19 cellular contexts compared by ENCODE assay signal in genomic region chr11:67178421-67178820, GRCh38. TPM values are rescaled to one million over a fixed set of nuclear protein-coding genes. Genes with fewer than 3 reads are reported as not detected.
A peak's percentile ranks its signal among the peaks of the same experiment; 100 is the strongest.
DNase-seq lines count a peak whose midpoint lies in the region; ATAC-seq lines count a peak whose summit lies in the region.
"Had no signal": no experiment of that assay in that cellular context is flagged by ENCODE, and none has a peak within 500 bp of the region (broad histone marks: within the 10 kb centered on the region; RNA-seq: fewer than 3 reads in every experiment).

No MANE protein-coding gene starts in this region.

- no peak overlapping the region for H2BK120ac ChIP-seq in mesenchymal stem cell (ENCODE audit: low read depth, low read length)

- H3K36me3 Mint-ChIP-seq in effector memory CD8-positive, alpha-beta T cell (ENCODE audit: insufficient read depth), result peaks cover 54% of the 10 kb centered on the region
- H3K36me3 Mint-ChIP-seq in activated naive CD8-positive, alpha-beta T cell treated with anti-CD3 and anti-CD28 coated beads for 36 hours, result peaks cover 9% of the 10 kb centered on the region

- WGBS in mesenchymal stem cell, result no CpG with 5 or more reads among the region's 1 CpG

- no peak overlapping the region for H4K91ac ChIP-seq in mesenchymal stem cell (ENCODE audit: low read length)

- H3K27ac ChIP-seq in SK-N-MC, result peak overlapping the region; percentile 16; the same call in 1 of the 2 replicates
- no peak overlapping the region for H3K27ac ChIP-seq in mesenchymal stem cell (ENCODE audit: low read length, poor library complexity, severe bottlenecking)

- no peak overlapping the region for H3K23ac ChIP-seq in mesenchymal stem cell (ENCODE audit: low read length in 2 of 2)

- no peaks in the 10 kb centered on the region for H3K9me3 Mint-ChIP-seq in effector memory CD8-positive, alpha-beta T cell
- H3K9me3 Mint-ChIP-seq in activated naive CD8-positive, alpha-beta T cell treated with anti-CD3 and anti-CD28 coated beads for 36 hours, result no peaks in the 10 kb centered on the region
- H3K9me3 Mint-ChIP-seq: CD4-positive, CD25-positive, alpha-beta regulatory T cell had no signal

- no peak overlapping the region for H3K9ac ChIP-seq in SK-N-MC (ENCODE audit: insufficient read length)
- H3K9ac ChIP-seq in mesenchymal stem cell (ENCODE audit: low read length), result no peak overlapping the region

- H3K4me1 Mint-ChIP-seq in effector memory CD8-positive, alpha-beta T cell (ENCODE audit: low read depth in 2 of 2), result peaks cover 23 to 27% of the 10 kb centered on the region in 2 donors
- H3K4me1 Mint-ChIP-seq in activated naive CD8-positive, alpha-beta T cell treated with anti-CD3 and anti-CD28 coated beads for 36 hours, result peaks cover 25% of the 10 kb centered on the region

- H3K36me3 ChIP-seq in SK-N-MC (ENCODE audit: insufficient read depth, low read length), result peaks cover 33% of the 10 kb centered on the region
- H3K36me3 ChIP-seq in mesenchymal stem cell (ENCODE audit: control insufficient read depth in 1 of 2, insufficient read depth in 2 of 2, low read depth in 1 of 2, low read length in 2 of 2), result peaks cover 4 to 37% of the 10 kb centered on the region in 2 experiments

- H3K4me3 Mint-ChIP-seq in effector memory CD8-positive, alpha-beta T cell, result no peak overlapping the region
- no peak overlapping the region for H3K4me3 Mint-ChIP-seq in activated naive CD8-positive, alpha-beta T cell treated with anti-CD3 and anti-CD28 coated beads for 36 hours
- H3K4me3 Mint-ChIP-seq: CD4-positive, CD25-positive, alpha-beta regulatory T cell had no signal

- H3K27me3 Mint-ChIP-seq in effector memory CD8-positive, alpha-beta T cell, result no peaks in the 10 kb centered on the region
- H3K27me3 Mint-ChIP-seq in activated naive CD8-positive, alpha-beta T cell treated with anti-CD3 and anti-CD28 coated beads for 36 hours, result no peaks in the 10 kb centered on the region
- H3K27me3 Mint-ChIP-seq: CD4-positive, CD25-positive, alpha-beta regulatory T cell had no signal

- H3K4me1 ChIP-seq in mesenchymal stem cell (ENCODE audit: control insufficient read depth, insufficient read depth, low read depth, low read length), result peaks cover 5% of the 10 kb centered on the region
- H3K4me1 ChIP-seq: Caco-2 had no signal

- no peak overlapping the region for H2BK5ac ChIP-seq in mesenchymal stem cell (ENCODE audit: low read depth, low read length, poor library complexity, severe bottlenecking)

- H2AFZ ChIP-seq in mesenchymal stem cell (ENCODE audit: low read depth, low read length), result no peak overlapping the region

- no peaks in the 10 kb centered on the region for H3K9me3 ChIP-seq in SK-N-MC (ENCODE audit: low read depth, low read length)
- no peaks in the 10 kb centered on the region for H3K9me3 ChIP-seq in mesenchymal stem cell (ENCODE audit: control insufficient read depth, low read length)
- H3K9me3 ChIP-seq: Caco-2 had no signal

- no peak overlapping the region for H2BK15ac ChIP-seq in mesenchymal stem cell (ENCODE audit: low read depth, poor library complexity, severe bottlenecking)

- no peak overlapping the region for H4K8ac ChIP-seq in mesenchymal stem cell (ENCODE audit: low read length)

- no peak overlapping the region for H3K4ac ChIP-seq in mesenchymal stem cell (ENCODE audit: low read depth in 1 of 2, low read length in 2 of 2)

- no peak overlapping the region for H3K14ac ChIP-seq in mesenchymal stem cell (ENCODE audit: low read length in 2 of 2)

- peak overlapping the region in 1 of 2 donors; percentile 62 for H3K27ac Mint-ChIP-seq in effector memory CD8-positive, alpha-beta T cell
- no peak overlapping the region for H3K27ac Mint-ChIP-seq in activated naive CD8-positive, alpha-beta T cell treated with anti-CD3 and anti-CD28 coated beads for 36 hours

- no peak for ATAC-seq in effector memory CD8-positive, alpha-beta T cell (replicated peaks)
- ATAC-seq: HepG2, Right ventricle myocardium inferior had no signal

- H3K18ac ChIP-seq in mesenchymal stem cell (ENCODE audit: low read depth in 1 of 2, low read length in 2 of 2), result no peak overlapping the region

- H3K4me2 ChIP-seq in mesenchymal stem cell (ENCODE audit: low read length, poor library complexity, severe bottlenecking), result no peak overlapping the region

- peaks cover 7% of the 10 kb centered on the region for H3K79me1 ChIP-seq in mesenchymal stem cell (replicated peaks; ENCODE audit: low read length, poor library complexity, severe bottlenecking)

- DNase-seq in EH (ENCODE audit: low read depth) (peak; percentile 54), H4 (ENCODE audit: low spot score) (peak; percentile 32), SK-N-MC (ENCODE audit: low read depth, low spot score) (no peak), mesenchymal stem cell (peak; percentile 61), NCI-H2107 treated with DMSO at 0.1 percent for 48 hours (lab: John Stamatoyannopoulos, UW; ENCODE audit: unreplicated experiment) (no peak), NCI-H524 treated with DMSO at 0.1 percent for 48 hours (lab: John Stamatoyannopoulos, UW) (no peak)
- no peak for DNase-seq in effector memory CD8-positive, alpha-beta T cell
- no peak for DNase-seq in activated naive CD8-positive, alpha-beta T cell treated with anti-CD3 and anti-CD28 coated beads for 36 hours
- DNase-seq: Caco-2; CD4-positive, CD25-positive, alpha-beta regulatory T cell; DMS 273 treated with DMSO at 0.1 percent for 48 hours; DMS79 treated with DMSO at 0.1 percent for 48 hours; KBM-7; NCI-H1092; NCI-H1436; NCI-H187 treated with DMSO at 0.1 percent for 48 hours; NCI-H345 had no signal

- no peak overlapping the region for H2AK5ac ChIP-seq in mesenchymal stem cell (ENCODE audit: low read length, severe bottlenecking)

- no peak overlapping the region for H3K4me3 ChIP-seq in SK-N-MC
- no peak overlapping the region for H3K4me3 ChIP-seq in mesenchymal stem cell (ENCODE audit: insufficient read depth in 1 of 2, low read depth in 1 of 2, low read length in 2 of 2)

- H2BK12ac ChIP-seq in mesenchymal stem cell (ENCODE audit: low read length in 2 of 2), result no peak overlapping the region

- H3K27me3 ChIP-seq in mesenchymal stem cell (ENCODE audit: control insufficient read depth in 1 of 2, insufficient read depth in 1 of 2, low read length in 2 of 2), result no peaks in the 10 kb centered on the region

RNA-seq across cellular contexts. Expression of gene KDM2A, which starts 59.4 kb away (rescaled TPM):
- 12.7 and 16.2 TPM in 2 replicates for total RNA-seq in H4 (2014; rRNA removed; shearing (Covaris generic))
- 30.6 TPM for polyA plus RNA-seq in mesenchymal stem cell (2013, experiment 1 of 2)
- polyA plus RNA-seq in mesenchymal stem cell (2013, experiment 2 of 2), result 28.6 TPM
- 10 to 100 TPM; 77.4 to 80.9 TPM for total RNA-seq in activated naive CD8-positive, alpha-beta T cell treated with anti-CD3 and anti-CD28 coated beads for 36 hours

Comparison
In these comparisons a context has a peak if more than half of its experiments do, and no peak if none do; other contexts are left out.
1. DNase-seq: peak in EH (single experiment), H4 (single experiment) and mesenchymal stem cell (single experiment); none in SK-N-MC (single experiment), effector memory CD8-positive, alpha-beta T cell (0 of 3), NCI-H2107 treated with DMSO at 0.1 percent for 48 hours (single experiment), activated naive CD8-positive, alpha-beta T cell treated with anti-CD3 and anti-CD28 coated beads for 36 hours (single experiment) and NCI-H524 treated with DMSO at 0.1 percent for 48 hours (single experiment).